Comparison of ENCODE assay signal across 27 cellular contexts in genomic region chr3:30129765-30130164, GRCh38.
"Had no signal": no experiment of that assay in that cellular context is flagged by ENCODE, and none has a peak within 500 bp of the region (broad histone marks: within the 10 kb centered on the region; RNA-seq: fewer than 3 reads in every experiment).

No MANE protein-coding gene starts in this region.

- H3K27me3 Mint-ChIP-seq: activated CD4-positive, alpha-beta T cell treated with anti-CD3 and anti-CD28 coated beads for 36 hours; activated CD8-positive, alpha-beta memory T cell treated with anti-CD3 and anti-CD28 coated beads, Interleukin-2, amount 10 ng/mL, durations not matched to agents 7 days and 5 days; activated naive CD4-positive, alpha-beta T cell treated with anti-CD3 and anti-CD28 coated beads, Interleukin-2, amount 50 U/mL, for 24 hours; activated naive CD8-positive, alpha-beta T cell treated with anti-CD3 and anti-CD28 coated beads, Interleukin-2, amount 10 ng/mL, durations not matched to agents 7 days and 5 days; dendritic cell treated with granulocyte-macrophage colony-stimulating factor and Interleukin-4, amounts not matched to agents 40 ng/mL and 50 ng/mL, for 4 days had no signal

- H3K27ac Mint-ChIP-seq: activated CD4-positive, alpha-beta memory T cell treated with anti-CD3 and anti-CD28 coated beads for 36 hours; activated CD4-positive, alpha-beta T cell treated with anti-CD3 and anti-CD28 coated beads for 36 hours; activated CD4-positive, alpha-beta T cell treated with anti-CD3 and anti-CD28 coated beads, Interleukin-2, amount 10 ng/mL, durations not matched to agents 24 days and 14 days; activated CD8-positive, alpha-beta memory T cell treated with anti-CD3 and anti-CD28 coated beads, Interleukin-2, amount 10 ng/mL, durations not matched to agents 7 days and 5 days; activated CD8-positive, alpha-beta T cell treated with anti-CD3 and anti-CD28 coated beads, Interleukin-2, amount 10 ng/mL, durations not matched to agents 7 days and 5 days; activated naive CD4-positive, alpha-beta T cell treated with anti-CD3 and anti-CD28 coated beads for 36 hours; activated naive CD4-positive, alpha-beta T cell treated with anti-CD3 and anti-CD28 coated beads, Interleukin-2, amount 50 U/mL, for 24 hours; activated naive CD8-positive, alpha-beta T cell treated with anti-CD3 and anti-CD28 coated beads, Interleukin-2, amount 10 ng/mL, durations not matched to agents 7 days and 5 days; activated T-helper 1 cell treated with anti-CD3 and anti-CD28 coated beads, Interleukin-12 subunit alpha, Interleukin-12 subunit beta, Interleukin-2, Interleukin-4 antibody, amounts not matched to agents 30 ng/mL and 10 ng/mL and 1 ng/mL, durations not matched to agents 14 hours and 24 hours and 36 hours; activated T-helper 2 cell treated with anti-CD3 and anti-CD28 coated beads, Interferon-gamma antibody, Interleukin-2, Interleukin-4, amounts not matched to agents 10 μg/mL and 5 μg/mL and 100 μg/mL, durations not matched to agents 14 hours and 24 hours and 36 hours; dendritic cell treated with granulocyte-macrophage colony-stimulating factor and Interleukin-4, amounts not matched to agents 40 ng/mL and 50 ng/mL, for 4 days; endodermal cell had no signal

- H3K9me3 Mint-ChIP-seq: activated naive CD4-positive, alpha-beta T cell treated with anti-CD3 and anti-CD28 coated beads, Interleukin-2, amount 50 U/mL, for 24 hours had no signal

- H3K9me3 ChIP-seq: ascending aorta had no signal

- H3K4me1 ChIP-seq: ascending aorta had no signal

- H3K4me1 Mint-ChIP-seq: activated CD4-positive, alpha-beta T cell treated with anti-CD3 and anti-CD28 coated beads for 36 hours; activated CD4-positive, alpha-beta T cell treated with anti-CD3 and anti-CD28 coated beads, Interleukin-2, amount 10 ng/mL, durations not matched to agents 24 days and 14 days; activated CD8-positive, alpha-beta memory T cell treated with anti-CD3 and anti-CD28 coated beads, Interleukin-2, amount 10 ng/mL, durations not matched to agents 7 days and 5 days; activated naive CD4-positive, alpha-beta T cell treated with anti-CD3 and anti-CD28 coated beads, Interleukin-2, amount 50 U/mL, for 24 hours; activated naive CD8-positive, alpha-beta T cell treated with anti-CD3 and anti-CD28 coated beads, Interleukin-2, amount 10 ng/mL, durations not matched to agents 7 days and 5 days; central memory CD8-positive, alpha-beta T cell had no signal

- H3K36me3 ChIP-seq: ascending aorta had no signal

- H3K27ac ChIP-seq: ascending aorta, coronary artery, dorsolateral prefrontal cortex had no signal

- H3K4me3 Mint-ChIP-seq: activated CD4-positive, alpha-beta memory T cell treated with anti-CD3 and anti-CD28 coated beads for 36 hours; activated CD4-positive, alpha-beta T cell treated with anti-CD3 and anti-CD28 coated beads for 36 hours; activated CD4-positive, alpha-beta T cell treated with anti-CD3 and anti-CD28 coated beads, Interleukin-2, amount 10 ng/mL, durations not matched to agents 24 days and 14 days; activated CD8-positive, alpha-beta memory T cell treated with anti-CD3 and anti-CD28 coated beads, Interleukin-2, amount 10 ng/mL, durations not matched to agents 7 days and 5 days; activated CD8-positive, alpha-beta T cell treated with anti-CD3 and anti-CD28 coated beads, Interleukin-2, amount 10 ng/mL, durations not matched to agents 7 days and 5 days; activated naive CD4-positive, alpha-beta T cell treated with anti-CD3 and anti-CD28 coated beads for 36 hours; activated naive CD4-positive, alpha-beta T cell treated with anti-CD3 and anti-CD28 coated beads, Interleukin-2, amount 50 U/mL, for 24 hours; activated naive CD8-positive, alpha-beta T cell treated with anti-CD3 and anti-CD28 coated beads, Interleukin-2, amount 10 ng/mL, durations not matched to agents 7 days and 5 days; activated T-helper 1 cell treated with anti-CD3 and anti-CD28 coated beads, Interleukin-12 subunit alpha, Interleukin-12 subunit beta, Interleukin-2, Interleukin-4 antibody, amounts not matched to agents 30 ng/mL and 10 ng/mL and 1 ng/mL, durations not matched to agents 14 hours and 24 hours and 36 hours; central memory CD8-positive, alpha-beta T cell; dendritic cell treated with granulocyte-macrophage colony-stimulating factor and Interleukin-4, amounts not matched to agents 40 ng/mL and 50 ng/mL, for 4 days; endodermal cell had no signal

- ATAC-seq: activated CD4-positive, alpha-beta T cell treated with anti-CD3 and anti-CD28 coated beads for 36 hours; activated CD8-positive, alpha-beta memory T cell treated with anti-CD3 and anti-CD28 coated beads, Interleukin-2, amount 10 ng/mL, durations not matched to agents 7 days and 5 days; activated CD8-positive, alpha-beta T cell treated with anti-CD3 and anti-CD28 coated beads, Interleukin-2, amount 10 ng/mL, durations not matched to agents 7 days and 5 days; esophagus mucosa had no signal

- DNase-seq: activated CD4-positive, alpha-beta memory T cell treated with anti-CD3 and anti-CD28 coated beads for 36 hours; activated CD4-positive, alpha-beta T cell treated with anti-CD3 and anti-CD28 coated beads for 36 hours; activated CD4-positive, alpha-beta T cell treated with anti-CD3 and anti-CD28 coated beads, Interleukin-2, amount 10 ng/mL, durations not matched to agents 24 days and 14 days; activated CD4-positive, CD25-positive, alpha-beta regulatory T cell; activated CD4-positive, CD25-positive, alpha-beta regulatory T cell treated with anti-CD3 and anti-CD28 coated beads, Interleukin-2, amount 50 U/mL, for 72 hours; activated CD8-positive, alpha-beta memory T cell treated with anti-CD3 and anti-CD28 coated beads, Interleukin-2, amount 10 ng/mL, durations not matched to agents 7 days and 5 days; activated CD8-positive, alpha-beta memory T cell treated with anti-CD3 and anti-CD28 coated beads, Interleukin-2, amount 50 U/mL, for 4 hours; activated CD8-positive, alpha-beta T cell treated with anti-CD3 and anti-CD28 coated beads, Interleukin-2, amount 10 ng/mL, durations not matched to agents 7 days and 5 days; activated effector memory CD4-positive, alpha-beta T cell treated with anti-CD3 and anti-CD28 coated beads, Interleukin-2, amount 50 U/mL, for 16 hours; activated naive CD4-positive, alpha-beta T cell treated with anti-CD3 and anti-CD28 coated beads for 36 hours; activated naive CD8-positive, alpha-beta T cell treated with anti-CD3 and anti-CD28 coated beads, Interleukin-2, amount 10 ng/mL, durations not matched to agents 7 days and 5 days; activated T-cell treated with anti-CD3 and anti-CD28 coated beads, Interleukin-2, amount 50 U/mL, for 1 hour; activated T-cell treated with anti-CD3 and anti-CD28 coated beads, Interleukin-2, amount 50 U/mL, for 48 hours; dorsolateral prefrontal cortex; effector memory CD4-positive, alpha-beta T cell; endodermal cell; foreskin fibroblast; head of caudate nucleus; T-helper 2 cell had no signal

- H3K27me3 ChIP-seq: ascending aorta, dorsolateral prefrontal cortex had no signal

- H3K4me3 ChIP-seq: ascending aorta, coronary artery, dorsolateral prefrontal cortex had no signal

- H3K36me3 Mint-ChIP-seq: activated CD4-positive, alpha-beta memory T cell treated with anti-CD3 and anti-CD28 coated beads for 36 hours; activated CD8-positive, alpha-beta memory T cell treated with anti-CD3 and anti-CD28 coated beads, Interleukin-2, amount 10 ng/mL, durations not matched to agents 7 days and 5 days; activated naive CD4-positive, alpha-beta T cell treated with anti-CD3 and anti-CD28 coated beads, Interleukin-2, amount 50 U/mL, for 24 hours had no signal
